In genomic region chr15:31013863-31014607, GRCh38 we compare ENCODE assay signal across 9 cellular contexts. TPM values are rescaled to one million over a fixed set of nuclear protein-coding genes. Genes with fewer than 3 reads are reported as not detected.
A peak's percentile ranks its signal among the peaks of the same experiment; 100 is the strongest.
DNase-seq lines count a peak whose midpoint lies in the region; ATAC-seq and TF ChIP-seq lines count a peak whose summit lies in the region.
"Had no signal": no experiment of that assay in that cellular context is flagged by ENCODE, and none has a peak within 500 bp of the region (broad histone marks: within the 10 kb centered on the region; RNA-seq: fewer than 3 reads in every experiment).

No MANE protein-coding gene starts in this region.

- H2AFZ ChIP-seq in OCI-LY7 (ENCODE audit: low read length): peak overlapping the region; percentile 85

- H3K27me3 Mint-ChIP-seq in activated T-cell treated with anti-CD3 and anti-CD28 coated beads, Interleukin-2, amount 50 U/mL, for 24 hours: no peaks in the 10 kb centered on the region
- H3K27me3 Mint-ChIP-seq in stimulated activated memory B cell treated with anti-CD40 and anti-IgM and Interleukin-4, amounts not matched to agents 10 μg/mL and 1 μg/mL and 100 μg/mL, for 72 hours: no peaks in the 10 kb centered on the region
- H3K27me3 Mint-ChIP-seq: type B pancreatic cell had no signal

- WGBS in testis, 2 donors: 69 to 71% methylated on average over 2 of the region's 2 CpGs

- peaks cover 6% of the 10 kb centered on the region for H3K36me3 Mint-ChIP-seq in activated T-cell treated with anti-CD3 and anti-CD28 coated beads, Interleukin-2, amount 50 U/mL, for 24 hours (ENCODE audit: low read depth)
- H3K36me3 Mint-ChIP-seq in stimulated activated memory B cell treated with anti-CD40 and anti-IgM and Interleukin-4, amounts not matched to agents 10 μg/mL and 1 μg/mL and 100 μg/mL, for 72 hours: peaks cover 10% of the 10 kb centered on the region
- H3K36me3 Mint-ChIP-seq: type B pancreatic cell had no signal

- peak overlapping the region; percentile 45 for H3K4me2 ChIP-seq in OCI-LY7 (ENCODE audit: low read length)

- H3K27me3 ChIP-seq in testis: no peaks in the 10 kb centered on the region
- no peaks in the 10 kb centered on the region for H3K27me3 ChIP-seq in foreskin keratinocyte

- H3K4me3 ChIP-seq in OCI-LY7 (ENCODE audit: low read depth, low read length, poor library complexity, severe bottlenecking) (no peak overlapping the region), testis (no peak overlapping the region)

- BruUV-seq in OCI-LY7 (replicated peaks; lab: Mats Ljungman, UMichigan): no TSS peak

- H3K4me3 Mint-ChIP-seq in activated T-cell treated with anti-CD3 and anti-CD28 coated beads, Interleukin-2, amount 50 U/mL, for 24 hours: no peak overlapping the region
- H3K4me3 Mint-ChIP-seq in stimulated activated memory B cell treated with anti-CD40 and anti-IgM and Interleukin-4, amounts not matched to agents 10 μg/mL and 1 μg/mL and 100 μg/mL, for 72 hours: no peak overlapping the region
- H3K4me3 Mint-ChIP-seq: type B pancreatic cell had no signal

- H3K27ac ChIP-seq in OCI-LY7 (ENCODE audit: low read depth, low read length, poor library complexity, severe bottlenecking): peak overlapping the region; percentile 21
- H3K27ac ChIP-seq in testis: no peak overlapping the region
- no peak overlapping the region for H3K27ac ChIP-seq in foreskin keratinocyte

- H3K36me3 ChIP-seq in OCI-LY7 (ENCODE audit: insufficient read depth, low read length) (no peaks in the 10 kb centered on the region; the same call in 1 of the 2 replicates), testis (ENCODE audit: low read depth, missing control alignments) (no peaks in the 10 kb centered on the region)

- CTCF ChIA-PET in OCI-LY7 (lab: Charles Lee; ENCODE audit: unreplicated experiment): interaction anchor here (0.6 to 1.7 kb wide), 8 partner anchors 9 to 201 kb away, joined by 3 to 5 read pairs (median 4); no protein-coding TSS in a partner anchor

- peaks cover 18% of the 10 kb centered on the region for H3K4me1 Mint-ChIP-seq in activated T-cell treated with anti-CD3 and anti-CD28 coated beads, Interleukin-2, amount 50 U/mL, for 24 hours (ENCODE audit: low read depth)
- H3K4me1 Mint-ChIP-seq in stimulated activated memory B cell treated with anti-CD40 and anti-IgM and Interleukin-4, amounts not matched to agents 10 μg/mL and 1 μg/mL and 100 μg/mL, for 72 hours: peaks cover 52% of the 10 kb centered on the region

- TF ChIP-seq POLR2A in testis (IDR thresholded peaks at IDR 0.05): no peak

- H3K9me3 Mint-ChIP-seq in activated T-cell treated with anti-CD3 and anti-CD28 coated beads, Interleukin-2, amount 50 U/mL, for 24 hours: peaks cover 16% of the 10 kb centered on the region
- H3K9me3 Mint-ChIP-seq in stimulated activated memory B cell treated with anti-CD40 and anti-IgM and Interleukin-4, amounts not matched to agents 10 μg/mL and 1 μg/mL and 100 μg/mL, for 72 hours: peaks cover 7% of the 10 kb centered on the region

- peak overlapping the region; percentile 3 for H3K27ac Mint-ChIP-seq in activated T-cell treated with anti-CD3 and anti-CD28 coated beads, Interleukin-2, amount 50 U/mL, for 24 hours
- peak overlapping the region; percentile 94 for H3K27ac Mint-ChIP-seq in stimulated activated memory B cell treated with anti-CD40 and anti-IgM and Interleukin-4, amounts not matched to agents 10 μg/mL and 1 μg/mL and 100 μg/mL, for 72 hours
- H3K27ac Mint-ChIP-seq: type B pancreatic cell had no signal

- H3K9me3 ChIP-seq in OCI-LY7 (ENCODE audit: low read length) (peaks cover 13% of the 10 kb centered on the region; the same call in 1 of the 2 replicates), testis (no peaks in the 10 kb centered on the region)

- ATAC-seq in HG02798 (IDR thresholded peaks at IDR 0.05; ENCODE audit: poor library complexity, unreplicated experiment) (peak; percentile 76), foreskin keratinocyte (no peak)
- ATAC-seq in stimulated activated memory B cell treated with anti-CD40 and anti-IgM and Interleukin-4, amounts not matched to agents 10 μg/mL and 1 μg/mL and 100 μg/mL, for 72 hours: peak; percentile 96

- no peak for TF ChIP-seq CTCF in OCI-LY7 (conservative IDR thresholded peaks at IDR 0.05; ENCODE audit: low read length)
- TF ChIP-seq CTCF in testis (IDR thresholded peaks at IDR 0.05): no peak
- TF ChIP-seq CTCF in foreskin keratinocyte (conservative IDR thresholded peaks at IDR 0.05): no peak

- no peaks in the 10 kb centered on the region for H3K79me2 ChIP-seq in OCI-LY7 (ENCODE audit: insufficient read depth, low read depth, low read length)

- H3K4me1 ChIP-seq in OCI-LY7 (ENCODE audit: insufficient read depth, low read length, poor library complexity, severe bottlenecking) (peaks cover 17% of the 10 kb centered on the region), testis (no peaks in the 10 kb centered on the region), foreskin keratinocyte (peaks cover 17% of the 10 kb centered on the region)

- POLR2A ChIA-PET in OCI-LY7 (lab: Charles Lee): interaction anchor here (0.5 to 4.4 kb wide), 19 partner anchors 9 to 1049 kb away, joined by 3 to 43 read pairs (median 4); partner anchors contain the start of genes FAN1 and MTMR10

- no peaks in the 10 kb centered on the region for H3K9me2 ChIP-seq in OCI-LY7 (ENCODE audit: insufficient read depth, low read length)

- intact Hi-C loops in OCI-LY7 (cut with micrococcal nuclease; ENCODE audit: unreplicated experiment): no loop called here
- intact Hi-C loops in testis (cut with DNase I; ENCODE audit: low total_unique reads): no loop called here

- H4K20me1 ChIP-seq in OCI-LY7 (ENCODE audit: insufficient read depth, low read length): no peaks in the 10 kb centered on the region

- no peak for DNase-seq in activated T-cell treated with anti-CD3 and anti-CD28 coated beads, Interleukin-2, amount 50 U/mL, for 24 hours
- DNase-seq in activated T-cell treated with anti-CD3 and anti-CD28 coated beads, Interleukin-2, amount 50 U/mL, for 48 hours: no peak
- DNase-seq in OCI-LY7 (ENCODE audit: low spot score) (peak; percentile 81), testis (no peak), HK-2 (ENCODE audit: unreplicated experiment) (no peak), foreskin keratinocyte (no peak)

RNA-seq across cellular contexts. Expression of gene MTMR10, which starts 22.6 kb away (rescaled TPM):
- 5.6 and 10.5 TPM in 2 replicates for total RNA-seq in OCI-LY7 (2014; rRNA removed; shearing (Covaris generic))
- total RNA-seq in OCI-LY7 (2022) (15.4 and 21.8 TPM in 2 replicates), testis (10 to 100 TPM; 35.4 to 36.6 TPM), foreskin keratinocyte (11.5 and 13.8 TPM in 2 replicates)
- polyA plus RNA-seq in testis (ENCODE audit: insufficient read depth, low read depth, low replicate concordance) (27.0 TPM), foreskin keratinocyte (2.7 and 3.9 TPM in 2 replicates)
